In genomic region chrX:154443479-154443910, GRCh38 we compare ENCODE assay signal across 8 cellular contexts. TPM values are rescaled to one million over a fixed set of nuclear protein-coding genes. Genes with fewer than 3 reads are reported as not detected.
A peak's percentile ranks its signal among the peaks of the same experiment; 100 is the strongest.
DNase-seq lines count a peak whose midpoint lies in the region; ATAC-seq and TF ChIP-seq lines count a peak whose summit lies in the region.

No MANE protein-coding gene starts in this region.

- TF ChIP-seq CTCF in gastroesophageal sphincter (IDR thresholded peaks at IDR 0.05) (no peak), gastrocnemius medialis (IDR thresholded peaks at IDR 0.05 in 4 of 5, conservative IDR thresholded peaks at IDR 0.05 in 1 of 5) (no peak)

- H3K9me3 ChIP-seq in gastroesophageal sphincter (no peaks in the 10 kb centered on the region), gastrocnemius medialis (no peaks in the 10 kb centered on the region)

- peaks cover 0 to 56% of the 10 kb centered on the region in 2 donors for H3K36me3 ChIP-seq in gastroesophageal sphincter
- peaks cover 0 to 14% of the 10 kb centered on the region in 2 donors for H3K36me3 ChIP-seq in gastrocnemius medialis

- DNase-seq in NCI-H2227 (lab: John Stamatoyannopoulos, UW; ENCODE audit: unreplicated experiment) (peak; percentile 24), NCI-H2227 treated with DMSO at 0.1 percent for 48 hours (lab: John Stamatoyannopoulos, UW) (no peak), gastrocnemius medialis (peak in 1 of 2 donors; percentile 20), SKM-1 treated with dmso at 0.1 percent for 144 hours (lab: John Stamatoyannopoulos, UW; ENCODE audit: unreplicated experiment) (no peak)

- intact Hi-C loops in gastrocnemius medialis (cut with DNase I; ENCODE audit: low total_unique reads) = no loop called here

- TF ChIP-seq POLR2A in gastroesophageal sphincter (IDR thresholded peaks at IDR 0.05) (no peak), gastrocnemius medialis (IDR thresholded peaks at IDR 0.05) (no peak)

- TF ChIP-seq EP300 in gastroesophageal sphincter (IDR thresholded peaks at IDR 0.05) = no peak

- peaks cover 0 to 50% (median 0%) of the 10 kb centered on the region in 3 donors for H3K4me1 ChIP-seq in gastroesophageal sphincter
- peaks cover 4 to 8% of the 10 kb centered on the region in 2 donors for H3K4me1 ChIP-seq in gastrocnemius medialis

- H3K27me3 ChIP-seq in gastroesophageal sphincter (no peaks in the 10 kb centered on the region), gastrocnemius medialis (no peaks in the 10 kb centered on the region)

- H3K27ac ChIP-seq in gastroesophageal sphincter (peak overlapping the region; percentile 73 to 88 (median 86)), gastrocnemius medialis (peak overlapping the region; percentile 83 to 94 (median 91))

- H3K4me3 ChIP-seq in gastroesophageal sphincter (peak overlapping the region; percentile 12 to 64), gastrocnemius medialis (peak overlapping the region; percentile 48 to 64 (median 55))

- WGBS in gastroesophageal sphincter (ENCODE audit: low coverage in 1 of 2), 2 donors = 0 to 22% methylated on average over 1 to 4 of the region's 10 CpGs

- in situ Hi-C loops in gastrocnemius medialis (cut with MboI; ENCODE audit: low sequenced_read_pairs in 4 of 4) = no loop called here

- peak; percentile 51 for ATAC-seq in SK-N-SH treated with all-trans-retinoic acid at 6 μM for 48 hours
- peak; percentile 11 for ATAC-seq in gastroesophageal sphincter
- peak in 1 of 2 donors; percentile 24 for ATAC-seq in gastrocnemius medialis
- ATAC-seq in GM18873 (IDR thresholded peaks at IDR 0.05; ENCODE audit: low FRiP score, unreplicated experiment) = no peak
- ATAC-seq in esophagus mucosa = no peak

TF ChIP-seq in SK-N-SH treated with all-trans-retinoic acid at 6 μM for 48 hours, 23 proteins besides CTCF, POLR2A, EP300 and RAD21:
- TF ChIP-seq ZNF565 (CRISPR knock-in tag; conservative IDR thresholded peaks at IDR 0.05; ENCODE audit: low read depth) = no peak

RNA-seq across cellular contexts. Expression of gene FAM50A, which starts 0.4 kb away (rescaled TPM):
- total RNA-seq in gastroesophageal sphincter (10 to 100 TPM; 49.8 to 58.2 (median 53.4) TPM), gastrocnemius medialis (10 to 100 TPM; 30.9 to 55.4 (median 45.3) TPM), esophagus mucosa (17.9 TPM)

RNA-seq across cellular contexts. Expression of gene GDI1, which starts 6.5 kb away (rescaled TPM):
- total RNA-seq in gastroesophageal sphincter (100 to 1,000 TPM; 105 to 160 (median 121) TPM), gastrocnemius medialis (10 to 100 TPM; 19.8 to 54.5 (median 39.0) TPM), esophagus mucosa (33.8 TPM)

RNA-seq across cellular contexts. Expression of gene PLXNA3, which starts 14.6 kb away (rescaled TPM):
- 10 to 100 TPM in 2 of 4 donors, 1 to 10 TPM in 2; 1.5 to 13.9 (median 8.2) TPM for total RNA-seq in gastroesophageal sphincter
- total RNA-seq in gastrocnemius medialis = 10 to 100 TPM in 1 of 4 donors, 1 to 10 TPM in 3; 1.2 to 10.7 (median 2.8) TPM
- total RNA-seq in esophagus mucosa = 7.1 TPM

RNA-seq across cellular contexts. Expression of gene ATP6AP1, which starts 15.0 kb away (rescaled TPM):
- 10 to 100 TPM; 29.0 to 50.0 (median 43.1) TPM for total RNA-seq in gastroesophageal sphincter
- total RNA-seq in gastrocnemius medialis = 10 to 100 TPM; 16.7 to 37.8 (median 26.2) TPM
- 63.2 TPM for total RNA-seq in esophagus mucosa

RNA-seq across cellular contexts. Expression of gene TAFAZZIN, which starts 32.2 kb away (rescaled TPM):
- 10 to 100 TPM; 11.7 to 54.5 (median 24.4) TPM for total RNA-seq in gastroesophageal sphincter
- total RNA-seq in gastrocnemius medialis = 10 to 100 TPM; 17.6 to 28.3 (median 20.1) TPM
- total RNA-seq in esophagus mucosa = 18.1 TPM

Comparison
In these comparisons a context has a peak if more than half of its experiments do, and no peak if none do; other contexts are left out.
1. ATAC-seq: peak in SK-N-SH treated with all-trans-retinoic acid at 6 μM for 48 hours (single experiment) and gastroesophageal sphincter (single experiment); none in GM18873 (single experiment) and esophagus mucosa (single experiment).